In genomic region chr2:105766300-105766866, GRCh38 we compare ENCODE assay signal across 19 cellular contexts. TPM values are rescaled to one million over a fixed set of nuclear protein-coding genes. Genes with fewer than 3 reads are reported as not detected.
DNase-seq lines count a peak whose midpoint lies in the region; ATAC-seq and TF ChIP-seq lines count a peak whose summit lies in the region.
"Had no signal": no experiment of that assay in that cellular context is flagged by ENCODE, and none has a peak within 500 bp of the region (broad histone marks: within the 10 kb centered on the region; RNA-seq: fewer than 3 reads in every experiment).

No MANE protein-coding gene starts in this region.

- H3K27me3 Mint-ChIP-seq in activated CD4-positive, alpha-beta T cell treated with anti-CD3 and anti-CD28 coated beads, Interleukin-2, amount 10 ng/mL, durations not matched to agents 24 days and 14 days: no peaks in the 10 kb centered on the region
- no peaks in the 10 kb centered on the region for H3K27me3 Mint-ChIP-seq in Caco-2 (ENCODE audit: insufficient read depth, unreplicated experiment)
- H3K27me3 Mint-ChIP-seq in natural killer cell treated with Interleukin-12 subunit alpha and Interleukin-12 subunit beta and Interleukin-15 and Interleukin-18, amount 100 ng/mL, for 72 hours: no peaks in the 10 kb centered on the region
- H3K27me3 Mint-ChIP-seq: stimulated activated memory B cell treated with anti-CD40 and anti-IgM and Interleukin-4, amounts not matched to agents 10 μg/mL and 1 μg/mL and 100 μg/mL, for 72 hours had no signal

- no peak overlapping the region for H3K4me2 ChIP-seq in trophoblast cell (ENCODE audit: low read length)

- no CpG with 5 or more reads among the region's 7 CpGs for WGBS in trophoblast cell (ENCODE audit: extremely low coverage, insufficient coverage, insufficient read length)

- H3K27ac Mint-ChIP-seq in activated CD4-positive, alpha-beta T cell treated with anti-CD3 and anti-CD28 coated beads, Interleukin-2, amount 10 ng/mL, durations not matched to agents 24 days and 14 days: peak overlapping the region; percentile 82
- peak overlapping the region; percentile 50 for H3K27ac Mint-ChIP-seq in Caco-2 (ENCODE audit: unreplicated experiment)
- H3K27ac Mint-ChIP-seq in activated naive CD4-positive, alpha-beta T cell treated with anti-CD3 and anti-CD28 coated beads, Interleukin-2, amount 50 U/mL, for 72 hours: peak overlapping the region; percentile 77 to 87
- peak overlapping the region; percentile 22 to 60 for H3K27ac Mint-ChIP-seq in natural killer cell treated with Interleukin-12 subunit alpha and Interleukin-12 subunit beta and Interleukin-15 and Interleukin-18, amount 100 ng/mL, for 72 hours

- H3K36me3 Mint-ChIP-seq in activated CD4-positive, alpha-beta T cell treated with anti-CD3 and anti-CD28 coated beads, Interleukin-2, amount 10 ng/mL, durations not matched to agents 24 days and 14 days (ENCODE audit: low read depth): peaks cover 45% of the 10 kb centered on the region
- peaks cover 43% of the 10 kb centered on the region for H3K36me3 Mint-ChIP-seq in Caco-2 (ENCODE audit: insufficient read depth, unreplicated experiment)
- H3K36me3 Mint-ChIP-seq in activated naive CD4-positive, alpha-beta T cell treated with anti-CD3 and anti-CD28 coated beads, Interleukin-2, amount 50 U/mL, for 72 hours: peaks cover 20 to 42% of the 10 kb centered on the region in 2 donors
- H3K36me3 Mint-ChIP-seq in natural killer cell treated with Interleukin-12 subunit alpha and Interleukin-12 subunit beta and Interleukin-15 and Interleukin-18, amount 100 ng/mL, for 72 hours: no peaks in the 10 kb centered on the region

- H3K4me3 ChIP-seq in Caco-2 (ENCODE audit: low read depth, low read length) (no peak overlapping the region), tibial artery (no peak overlapping the region), trophoblast cell (ENCODE audit: low read depth, low read length) (no peak overlapping the region)
- H3K4me3 ChIP-seq: cardiac muscle cell, psoas muscle, upper lobe of left lung had no signal

- no peak overlapping the region for H3K9ac ChIP-seq in trophoblast cell (ENCODE audit: low read length)

- H3K4me3 Mint-ChIP-seq in activated CD4-positive, alpha-beta T cell treated with anti-CD3 and anti-CD28 coated beads, Interleukin-2, amount 10 ng/mL, durations not matched to agents 24 days and 14 days: no peak overlapping the region
- no peak overlapping the region for H3K4me3 Mint-ChIP-seq in Caco-2 (ENCODE audit: unreplicated experiment)
- H3K4me3 Mint-ChIP-seq in natural killer cell treated with Interleukin-12 subunit alpha and Interleukin-12 subunit beta and Interleukin-15 and Interleukin-18, amount 100 ng/mL, for 72 hours: no peak overlapping the region
- H3K4me3 Mint-ChIP-seq: CD14-positive monocyte; immature natural killer cell; stimulated activated memory B cell treated with anti-CD40 and anti-IgM and Interleukin-4, amounts not matched to agents 10 μg/mL and 1 μg/mL and 100 μg/mL, for 72 hours had no signal

- H3K4me1 ChIP-seq in Caco-2 (peaks cover 9% of the 10 kb centered on the region), tibial artery (peaks cover 0 to 40% (median 32%) of the 10 kb centered on the region in 4 donors), trophoblast cell (ENCODE audit: control insufficient read depth in 1 of 2, insufficient read depth in 2 of 2, low read length in 2 of 2) (peaks cover 4% of the 10 kb centered on the region in 2 experiments)

- no peak overlapping the region for H4K91ac ChIP-seq in trophoblast cell (ENCODE audit: low read depth, low read length)

- H3K4ac ChIP-seq in trophoblast cell (ENCODE audit: low read depth, low read length): no peak overlapping the region

- H3K9me3 ChIP-seq in Caco-2: no peaks in the 10 kb centered on the region
- no peaks in the 10 kb centered on the region for H3K9me3 ChIP-seq in tibial artery
- H3K9me3 ChIP-seq in trophoblast cell (ENCODE audit: insufficient read depth, low read depth, low read length): no peaks in the 10 kb centered on the region
- H3K9me3 ChIP-seq: psoas muscle, upper lobe of left lung had no signal

- H3K36me3 ChIP-seq in Caco-2 (ENCODE audit: control insufficient read depth, insufficient read depth, low read length) (no peaks in the 10 kb centered on the region; the same call in 1 of the 2 replicates), tibial artery (peaks cover 0 to 7% (median 7%) of the 10 kb centered on the region in 3 donors), trophoblast cell (ENCODE audit: control insufficient read depth in 1 of 2, insufficient read depth in 2 of 2, low read length in 2 of 2) (peaks cover 8% of the 10 kb centered on the region in 2 experiments)
- H3K36me3 ChIP-seq: cardiac muscle cell had no signal

- no peak overlapping the region for H2BK12ac ChIP-seq in trophoblast cell (ENCODE audit: low read length)

- CTCF ChIA-PET in Caco-2 (lab: Charles Lee): no interaction called here

- POLR2A ChIA-PET in Caco-2 (lab: Charles Lee): no interaction called here

- no peak overlapping the region for H3K14ac ChIP-seq in trophoblast cell (ENCODE audit: low read length)

- no peak overlapping the region for H3K27ac ChIP-seq in tibial artery
- no peak overlapping the region for H3K27ac ChIP-seq in trophoblast cell (ENCODE audit: low read depth, low read length)
- H3K27ac ChIP-seq: cardiac muscle cell, psoas muscle, upper lobe of left lung had no signal

- ATAC-seq in activated naive CD4-positive, alpha-beta T cell treated with anti-CD3 and anti-CD28 coated beads, Interleukin-2, amount 50 U/mL, for 72 hours: no peak
- ATAC-seq in natural killer cell treated with Interleukin-12 subunit alpha and Interleukin-12 subunit beta and Interleukin-15 and Interleukin-18, amount 100 ng/mL, for 72 hours: no peak
- ATAC-seq: psoas muscle; stimulated activated memory B cell treated with anti-CD40 and anti-IgM and Interleukin-4, amounts not matched to agents 10 μg/mL and 1 μg/mL and 100 μg/mL, for 72 hours had no signal

- no peak overlapping the region for H2AK5ac ChIP-seq in trophoblast cell (ENCODE audit: low read length)

- no peaks in the 10 kb centered on the region for H3K9me3 Mint-ChIP-seq in activated CD4-positive, alpha-beta T cell treated with anti-CD3 and anti-CD28 coated beads, Interleukin-2, amount 10 ng/mL, durations not matched to agents 24 days and 14 days
- H3K9me3 Mint-ChIP-seq in Caco-2 (ENCODE audit: unreplicated experiment): no peaks in the 10 kb centered on the region
- no peaks in the 10 kb centered on the region for H3K9me3 Mint-ChIP-seq in activated naive CD4-positive, alpha-beta T cell treated with anti-CD3 and anti-CD28 coated beads, Interleukin-2, amount 50 U/mL, for 72 hours
- no peaks in the 10 kb centered on the region for H3K9me3 Mint-ChIP-seq in natural killer cell treated with Interleukin-12 subunit alpha and Interleukin-12 subunit beta and Interleukin-15 and Interleukin-18, amount 100 ng/mL, for 72 hours
- H3K9me3 Mint-ChIP-seq: immature natural killer cell; stimulated activated memory B cell treated with anti-CD40 and anti-IgM and Interleukin-4, amounts not matched to agents 10 μg/mL and 1 μg/mL and 100 μg/mL, for 72 hours had no signal

- H3K4me1 Mint-ChIP-seq in activated CD4-positive, alpha-beta T cell treated with anti-CD3 and anti-CD28 coated beads, Interleukin-2, amount 10 ng/mL, durations not matched to agents 24 days and 14 days: peaks cover 67% of the 10 kb centered on the region
- peaks cover 23% of the 10 kb centered on the region for H3K4me1 Mint-ChIP-seq in Caco-2 (ENCODE audit: low read depth, unreplicated experiment)
- peaks cover 50 to 54% of the 10 kb centered on the region in 2 donors for H3K4me1 Mint-ChIP-seq in natural killer cell treated with Interleukin-12 subunit alpha and Interleukin-12 subunit beta and Interleukin-15 and Interleukin-18, amount 100 ng/mL, for 72 hours (ENCODE audit: low read depth in 2 of 2)

- DNase-seq in activated CD4-positive, alpha-beta T cell treated with anti-CD3 and anti-CD28 coated beads, Interleukin-2, amount 10 ng/mL, durations not matched to agents 24 days and 14 days: no peak
- DNase-seq in activated CD4-positive, alpha-beta T cell treated with anti-CD3 and anti-CD28 coated beads, Interleukin-2, amount 50 U/mL, for 1 hour: no peak
- DNase-seq in Caco-2 (no peak), AML-193 (lab: John Stamatoyannopoulos, UW) (no peak), tibial artery (no peak), trophoblast cell (no peak)
- no peak for DNase-seq in activated naive CD4-positive, alpha-beta T cell treated with anti-CD3 and anti-CD28 coated beads, Interleukin-2, amount 50 U/mL, for 72 hours (ENCODE audit: low spot score in 2 of 2)
- no peak for DNase-seq in natural killer cell treated with Interleukin-12 subunit alpha and Interleukin-12 subunit beta and Interleukin-15 and Interleukin-18, amount 100 ng/mL, for 72 hours (ENCODE audit: low spot score)
- DNase-seq: head of caudate nucleus; immature natural killer cell; NCI-H187 treated with DMSO at 0.1 percent for 48 hours; NCI-H446; psoas muscle; Right ventricle myocardium superior; stimulated activated CD4-positive, alpha-beta T cell treated with anti-CD3 and anti-CD28 coated beads, Interleukin-12 subunit alpha, Interleukin-12 subunit beta, amount 100 ng/mL, for 4 hours; upper lobe of left lung had no signal

- no peak overlapping the region for H2BK120ac ChIP-seq in trophoblast cell (ENCODE audit: insufficient read depth, low read length, poor library complexity)

- BruUV-seq in Caco-2 (replicated peaks; lab: Mats Ljungman, UMichigan): no TSS peak

- H3K79me1 ChIP-seq in trophoblast cell (ENCODE audit: low read length): no peaks in the 10 kb centered on the region

- peaks cover 2% of the 10 kb centered on the region for H3K79me2 ChIP-seq in trophoblast cell (ENCODE audit: control insufficient read depth, insufficient read depth, low read length, poor library complexity)

- H3K23ac ChIP-seq in trophoblast cell (ENCODE audit: low read length): no peak overlapping the region

- intact Hi-C loops in activated CD4-positive, alpha-beta T cell treated with anti-CD3 and anti-CD28 coated beads, Interleukin-2, amount 10 ng/mL, durations not matched to agents 24 days and 14 days (cut with micrococcal nuclease): no loop called here
- intact Hi-C loops in Caco-2 (cut with micrococcal nuclease; ENCODE audit: unreplicated experiment) (no loop called here), tibial artery (cut with DNase I; ENCODE audit: low total_unique reads) (no loop called here)

- no peak overlapping the region for H2BK5ac ChIP-seq in trophoblast cell (ENCODE audit: low read depth, low read length, poor library complexity)

- no peak overlapping the region for H4K8ac ChIP-seq in trophoblast cell (ENCODE audit: low read depth, low read length)

- TF ChIP-seq CTCF in Caco-2 (IDR thresholded peaks at IDR 0.05; ENCODE audit: insufficient read depth in 1 of 2, low read depth in 1 of 2, low read length in 1 of 2, severe bottlenecking in 1 of 2, unreplicated experiment in 1 of 2) (no peak), tibial artery (IDR thresholded peaks at IDR 0.05) (no peak)

- no peak overlapping the region for H4K12ac ChIP-seq in trophoblast cell (ENCODE audit: low read depth, low read length)

- no peak overlapping the region for H2AFZ ChIP-seq in trophoblast cell (ENCODE audit: insufficient read depth, low read length, poor library complexity)

- H3K18ac ChIP-seq in trophoblast cell (ENCODE audit: low read length): no peak overlapping the region

- H3K27me3 ChIP-seq in Caco-2 (replicated peaks; ENCODE audit: control insufficient read depth, insufficient read depth, low read length): no peaks in the 10 kb centered on the region
- H3K27me3 ChIP-seq in tibial artery: no peaks in the 10 kb centered on the region
- no peaks in the 10 kb centered on the region for H3K27me3 ChIP-seq in trophoblast cell (ENCODE audit: insufficient read depth, low read length)
- H3K27me3 ChIP-seq: cardiac muscle cell, upper lobe of left lung had no signal

RNA-seq across cellular contexts. Expression of gene NCK2, which starts 21.7 kb away (rescaled TPM):
- 85.8 and 86.2 TPM in 2 replicates for total RNA-seq in activated CD4-positive, alpha-beta T cell treated with anti-CD3 and anti-CD28 coated beads, Interleukin-2, amount 10 ng/mL, durations not matched to agents 24 days and 14 days
- 89.0 and 95.7 TPM in 2 replicates for total RNA-seq in Caco-2 (2022)
- 10 to 100 TPM; 89.3 to 98.5 TPM for total RNA-seq in activated naive CD4-positive, alpha-beta T cell treated with anti-CD3 and anti-CD28 coated beads, Interleukin-2, amount 50 U/mL, for 72 hours
- 10 to 100 TPM; 44.7 to 47.4 TPM for total RNA-seq in natural killer cell treated with Interleukin-12 subunit alpha and Interleukin-12 subunit beta and Interleukin-15 and Interleukin-18, amount 100 ng/mL, for 72 hours
- 48.7 and 51.4 TPM in 2 replicates for polyA plus RNA-seq in trophoblast cell (2013)
